ENCODE assay signal across 9 cellular contexts in genomic region chr5:6631441-6631840, GRCh38. TPM values are rescaled to one million over a fixed set of nuclear protein-coding genes. Genes with fewer than 3 reads are reported as not detected.
DNase-seq lines count a peak whose midpoint lies in the region; ATAC-seq, FAIRE-seq and TF ChIP-seq lines count a peak whose summit lies in the region.
"Had no signal": no experiment of that assay in that cellular context is flagged by ENCODE, and none has a peak within 500 bp of the region (broad histone marks: within the 10 kb centered on the region; RNA-seq: fewer than 3 reads in every experiment).

No MANE protein-coding gene starts in this region.

- H3K27me3 ChIP-seq in CD8-positive, alpha-beta memory T cell (ENCODE audit: insufficient read depth, low read length, poor library complexity, severe bottlenecking): no peaks in the 10 kb centered on the region
- H3K27me3 ChIP-seq in K562 (ENCODE audit: control insufficient read depth in 2 of 2, insufficient read depth in 2 of 2, low read length in 2 of 2): no peaks in the 10 kb centered on the region

- intact Hi-C loops in K562 (cut with micrococcal nuclease): no loop called here

- ATAC-seq in K562 (no peak), naive B cell (ENCODE audit: low read depth in 2 of 2) (no peak), GM19324 (IDR thresholded peaks at IDR 0.05; ENCODE audit: low FRiP score, unreplicated experiment) (no peak), GM18867 (IDR thresholded peaks at IDR 0.05; ENCODE audit: unreplicated experiment) (no peak)

- H3K9me3 ChIP-seq in CD8-positive, alpha-beta memory T cell (ENCODE audit: low read length): no peaks in the 10 kb centered on the region
- H3K9me3 ChIP-seq in K562 (replicated peaks; ENCODE audit: control insufficient read depth, insufficient read depth, low read depth, low read length): no peaks in the 10 kb centered on the region

- H3K27ac Mint-ChIP-seq in CD8-positive, alpha-beta memory T cell: peak overlapping the region in 7 of 8 donors; percentile 6 to 99 (median 72)
- peak overlapping the region; percentile 44 to 99 (median 84) for H3K27ac Mint-ChIP-seq in naive B cell

- no peak for FAIRE-seq in K562 (lab: Jason Lieb, UNC)

- TF ChIP-seq RAD21 in K562 (CRISPR knock-in tag; conservative IDR thresholded peaks at IDR 0.05 in 1 of 2, IDR thresholded peaks at IDR 0.05 in 1 of 2): no peak

- H3K9ac ChIP-seq in K562 (ENCODE audit: insufficient read depth in 1 of 2, low read depth in 2 of 2, low read length in 2 of 2): peak overlapping the region; percentile 17 to 99; a peak in 3 of 4 replicates

- H3K4me2 ChIP-seq in K562 (ENCODE audit: insufficient read depth, low read length): peak overlapping the region; percentile 99

- H3K27ac ChIP-seq in CD8-positive, alpha-beta memory T cell (ENCODE audit: low read depth, low read length): peak overlapping the region; percentile 94
- H3K27ac ChIP-seq in K562 (ENCODE audit: extremely low read depth, low read depth, low read length): peak overlapping the region; percentile 99

- peak overlapping the region; percentile 88 to 98 (median 95) for H3K4me3 Mint-ChIP-seq in CD8-positive, alpha-beta memory T cell
- H3K4me3 Mint-ChIP-seq in naive B cell: peak overlapping the region; percentile 49 to 98 (median 93)

- H3K36me3 ChIP-seq in CD8-positive, alpha-beta memory T cell (ENCODE audit: insufficient read depth, low read length): peaks cover 3% of the 10 kb centered on the region
- peaks cover 62% of the 10 kb centered on the region for H3K36me3 ChIP-seq in K562 (ENCODE audit: control insufficient read depth, insufficient read depth, low read length)

- no peak for TF ChIP-seq CTCF in K562 (IDR thresholded peaks at IDR 0.05 in 2 of 3, conservative IDR thresholded peaks at IDR 0.05 in 1 of 3; ENCODE audit: insufficient read depth in 2 of 3, low read depth in 1 of 3, low read length in 3 of 3)

- no peak for TF ChIP-seq POLR2A in K562 (conservative IDR thresholded peaks at IDR 0.05)

- no peaks in the 10 kb centered on the region for H3K9me3 Mint-ChIP-seq in CD8-positive, alpha-beta memory T cell
- no peaks in the 10 kb centered on the region for H3K9me3 Mint-ChIP-seq in naive B cell

- no TSS peak for BruUV-seq in K562 (replicated peaks; lab: Mats Ljungman, UMichigan)

- H4K20me1 ChIP-seq in K562 (replicated peaks; ENCODE audit: control insufficient read depth, insufficient read depth, low read length): peaks cover 3% of the 10 kb centered on the region; the same call in 1 of the 2 replicates

- in situ Hi-C loops in K562 (cut with MboI): loop anchor here (5.0 kb wide), 1 partner anchor 86 kb away; no protein-coding TSS in a partner anchor

- H3K4me1 Mint-ChIP-seq in CD8-positive, alpha-beta memory T cell: peaks cover 44 to 71% (median 55%) of the 10 kb centered on the region in 3 donors
- peaks cover 34 to 55% (median 43%) of the 10 kb centered on the region in 3 donors for H3K4me1 Mint-ChIP-seq in naive B cell

- CTCF ChIA-PET in CD8-positive, alpha-beta memory T cell (lab: Charles Lee): interaction anchor here (0.6 to 1.8 kb wide), 2 partner anchors 85 to 91 kb away, joined by 3 to 4 read pairs; no protein-coding TSS in a partner anchor
- CTCF ChIA-PET in K562 (lab: Yijun Ruan, JAX; ENCODE audit: low intra/inter-chr PET ratio): no interaction called here

- no peak for TF ChIP-seq EP300 in K562 (IDR thresholded peaks at IDR 0.05; ENCODE audit: low read length)

- H2AFZ ChIP-seq in K562 (ENCODE audit: low read depth, low read length): no peak overlapping the region

- H3K4me3 ChIP-seq in CD8-positive, alpha-beta memory T cell (ENCODE audit: low read length): peak overlapping the region; percentile 90
- peak overlapping the region; percentile 81 for H3K4me3 ChIP-seq in K562

- H3K27me3 Mint-ChIP-seq in CD8-positive, alpha-beta memory T cell: peaks cover 0 to 2% of the 10 kb centered on the region in 2 donors
- no peaks in the 10 kb centered on the region for H3K27me3 Mint-ChIP-seq in naive B cell

- peaks cover 84% of the 10 kb centered on the region for H3K79me2 ChIP-seq in K562 (ENCODE audit: control insufficient read depth, insufficient read depth, low read length)

- POLR2A ChIA-PET in CD8-positive, alpha-beta memory T cell (lab: Charles Lee): interaction anchor here (2.5 kb wide), 1 partner anchor 81 kb away, joined by 20 read pairs; the partner anchor contains the start of gene TENT4A
- POLR2A ChIA-PET in K562 (lab: Yijun Ruan, JAX): interaction anchor here (0.8 to 1.8 kb wide), 4 partner anchors 8 to 88 kb away, joined by 3 to 4 read pairs (median 4); no protein-coding TSS in a partner anchor

- H3K4me1 ChIP-seq in CD8-positive, alpha-beta memory T cell (ENCODE audit: insufficient read depth, low read length): peaks cover 19% of the 10 kb centered on the region
- H3K4me1 ChIP-seq in K562 (replicated peaks in 1 of 2; ENCODE audit: control insufficient read depth in 2 of 2, insufficient read depth in 2 of 2, low read length in 2 of 2): peaks cover 7 to 16% of the 10 kb centered on the region in 2 experiments; a peak in 3 of 5 replicates

- H3K9me1 ChIP-seq in K562 (ENCODE audit: control insufficient read depth, insufficient read depth, low read length): peaks cover 5% of the 10 kb centered on the region

- WGBS in K562 (ENCODE audit: insufficient coverage, low coverage, missing lambda C conversion rate): 50% methylated on average over 4 of the region's 4 CpGs

- no peak for DNase-seq in CD8-positive, alpha-beta memory T cell
- DNase-seq in Kasumi-1 (lab: John Stamatoyannopoulos, UW): peak; percentile 68 to 71
- no peak for DNase-seq in K562 (ENCODE audit: extremely low read depth in 1 of 4, low spot score in 3 of 4)
- DNase-seq in naive B cell: no peak
- DNase-seq in NCI-H1417 treated with DMSO at 0.1 percent for 48 hours (lab: John Stamatoyannopoulos, UW): no peak
- no peak for DNase-seq in stimulated activated CD4-positive, alpha-beta T cell treated with anti-CD3 and anti-CD28 coated beads, Interleukin-4, amount 100 ng/mL, for 1 hour
- DNase-seq: stimulated activated naive CD4-positive, alpha-beta T cell treated with Interleukin-2 at 50 U/mL for 16 hours had no signal

- H3K36me3 Mint-ChIP-seq in CD8-positive, alpha-beta memory T cell: peaks cover 4 to 55% (median 10%) of the 10 kb centered on the region in 3 donors
- H3K36me3 Mint-ChIP-seq in naive B cell: peaks cover 6 to 8% of the 10 kb centered on the region in 2 donors

TF ChIP-seq in K562, 482 proteins besides CTCF, POLR2A, EP300 and RAD21 (continues in another document):
- no peak for TF ChIP-seq CBX1 (IDR thresholded peaks at IDR 0.05; ENCODE audit: low read depth)

RNA-seq across cellular contexts. Expression of gene NSUN2, which starts 1.4 kb away (rescaled TPM):
- 100 to 1,000 TPM; 120 to 124 TPM for total RNA-seq in CD8-positive, alpha-beta memory T cell
- polyA plus RNA-seq in CD8-positive, alpha-beta memory T cell: 40.5 TPM
- total RNA-seq in K562 (2011; cell fraction: chromatin; rRNA removed; ENCODE audit: low replicate concordance): 302 and 367 TPM in 2 replicates
- total RNA-seq in K562 (2011; cell fraction: nucleolus; rRNA removed): 157 and 179 TPM in 2 replicates
- 204 and 221 TPM in 2 replicates for total RNA-seq in K562 (2011; cell fraction: nucleoplasm; rRNA removed)
- total RNA-seq in K562 (2014; rRNA removed): 138 and 161 TPM in 2 replicates
- 127 and 137 TPM in 2 replicates for total RNA-seq in K562 (2014; rRNA removed; fragmentation: Illumina TruSeq; extraction: Trizol)
- total RNA-seq in K562 (2015; rRNA removed; fragmentation: Illumina TruSeq; extraction: Trizol): 122 and 124 TPM in 2 replicates
- 138 and 160 TPM in 2 replicates for total RNA-seq in K562 (2021)
- 97.8 and 118 TPM in 2 replicates for polyA plus RNA-seq in K562 (2011; rRNA removed)
- 65.2 and 68.8 TPM in 2 replicates for polyA plus RNA-seq in K562 (2011; cell fraction: cytosol; rRNA removed)
- 184 and 242 TPM in 2 replicates for polyA plus RNA-seq in K562 (2011; cell fraction: nucleus; rRNA removed)
- 70.0 and 115 TPM in 2 replicates for polyA plus RNA-seq in K562 (2012)
- polyA plus RNA-seq in K562 (2014; fragmentation: Illumina TruSeq; extraction: Trizol): 158 and 167 TPM in 2 replicates
- polyA plus RNA-seq in K562 (2014; fragmentation: Nextera tagmentation; extraction: Ambion mirVana): 10 to 100 TPM in 1 of 2 experiments, 1 to 10 TPM in 1; 9.2 to 13.6 TPM
- polyA plus RNA-seq in K562 (2014; rRNA removed): 153 and 156 TPM in 2 replicates
- polyA minus RNA-seq in K562 (2011; rRNA and poly(A)+ RNA removed): 89.1 and 113 TPM in 2 replicates
- polyA minus RNA-seq in K562 (2011; cell fraction: cytosol; rRNA and poly(A)+ RNA removed): 57.1 and 67.4 TPM in 2 replicates
- 83.1 and 96.6 TPM in 2 replicates for polyA minus RNA-seq in K562 (2011; cell fraction: nucleus; rRNA and poly(A)+ RNA removed)
- polyA plus RNA-seq in naive B cell (ENCODE audit: low read depth in 6 of 6): 10 to 100 TPM; 35.2 to 56.0 (median 46.0) TPM

RNA-seq across cellular contexts. Expression of gene SRD5A1, which starts 1.8 kb away (rescaled TPM):
- total RNA-seq in CD8-positive, alpha-beta memory T cell: 10 to 100 TPM; 16.2 to 17.1 TPM
- polyA plus RNA-seq in CD8-positive, alpha-beta memory T cell: 7.2 TPM
- 18.5 and 18.8 TPM in 2 replicates for total RNA-seq in K562 (2011; cell fraction: chromatin; rRNA removed; ENCODE audit: low replicate concordance)
- total RNA-seq in K562 (2011; cell fraction: nucleolus; rRNA removed): 8.7 and 11.2 TPM in 2 replicates
- 13.9 and 23.4 TPM in 2 replicates for total RNA-seq in K562 (2011; cell fraction: nucleoplasm; rRNA removed)
- total RNA-seq in K562 (2014; rRNA removed) (14.4 and 21.2 TPM in 2 replicates), K562 (2014; rRNA removed; fragmentation: Illumina TruSeq; extraction: Trizol) (6.7 and 9.7 TPM in 2 replicates), K562 (2015; rRNA removed; fragmentation: Illumina TruSeq; extraction: Trizol) (5.0 TPM in 2 replicates), K562 (2021) (22.1 and 22.2 TPM in 2 replicates)
- polyA plus RNA-seq in K562 (2011; rRNA removed) (20.0 and 22.6 TPM in 2 replicates), K562 (2014; fragmentation: Illumina TruSeq; extraction: Trizol) (7.2 and 8.1 TPM in 2 replicates), K562 (2014; fragmentation: Nextera tagmentation; extraction: Ambion mirVana) (1 to 10 TPM; 1.3 to 1.8 TPM), K562 (2014; rRNA removed) (13.7 and 19.0 TPM in 2 replicates), naive B cell (ENCODE audit: low read depth in 6 of 6) (10 to 100 TPM in 5 of 6 donors, 1 to 10 TPM in 1; 8.6 to 43.7 (median 13.3) TPM)
- polyA plus RNA-seq in K562 (2011; cell fraction: cytosol; rRNA removed): 16.3 and 47.6 TPM in 2 replicates
- polyA plus RNA-seq in K562 (2011; cell fraction: nucleus; rRNA removed): 15.9 and 23.7 TPM in 2 replicates
- polyA plus RNA-seq in K562 (2012): 7.2 and 11.9 TPM in 2 replicates
- 7.1 and 8.6 TPM in 2 replicates for polyA minus RNA-seq in K562 (2011; rRNA and poly(A)+ RNA removed)
- 5.7 and 7.3 TPM in 2 replicates for polyA minus RNA-seq in K562 (2011; cell fraction: cytosol; rRNA and poly(A)+ RNA removed)
- 6.8 and 9.6 TPM in 2 replicates for polyA minus RNA-seq in K562 (2011; cell fraction: nucleus; rRNA and poly(A)+ RNA removed)

Comparison
In these comparisons a context has a peak if more than half of its experiments do, and no peak if none do; other contexts are left out.
1. DNase-seq: peak in Kasumi-1 (2 of 2); none in CD8-positive, alpha-beta memory T cell (0 of 5), K562 (0 of 4), naive B cell (single experiment), NCI-H1417 treated with DMSO at 0.1 percent for 48 hours (single experiment) and stimulated activated CD4-positive, alpha-beta T cell treated with anti-CD3 and anti-CD28 coated beads, Interleukin-4, amount 100 ng/mL, for 1 hour (single experiment).